In genomic region chr12:3630621-3631271, GRCh38 we compare ENCODE assay signal across 26 cellular contexts.
"Had no signal": no experiment of that assay in that cellular context is flagged by ENCODE, and none has a peak within 500 bp of the region (broad histone marks: within the 10 kb centered on the region; RNA-seq: fewer than 3 reads in every experiment).

No MANE protein-coding gene starts in this region.

- ATAC-seq: activated CD4-positive, alpha-beta T cell treated with anti-CD3 and anti-CD28 coated beads for 36 hours; left lung; naive thymus-derived CD4-positive, alpha-beta T cell; WTC11 had no signal

- H3K4me3 Mint-ChIP-seq: activated CD4-positive, alpha-beta T cell treated with anti-CD3 and anti-CD28 coated beads for 36 hours; activated naive CD8-positive, alpha-beta T cell treated with anti-CD3 and anti-CD28 coated beads for 36 hours; naive thymus-derived CD4-positive, alpha-beta T cell; neural progenitor cell; WTC11 had no signal

- H3K4me1 Mint-ChIP-seq: activated CD4-positive, alpha-beta T cell treated with anti-CD3 and anti-CD28 coated beads for 36 hours had no signal

- H3K27me3 Mint-ChIP-seq: activated CD4-positive, alpha-beta T cell treated with anti-CD3 and anti-CD28 coated beads for 36 hours; activated naive CD8-positive, alpha-beta T cell treated with anti-CD3 and anti-CD28 coated beads for 36 hours; naive thymus-derived CD4-positive, alpha-beta T cell had no signal

- H3K36me3 Mint-ChIP-seq: neural progenitor cell, WTC11 had no signal

- H3K9me3 Mint-ChIP-seq: activated naive CD8-positive, alpha-beta T cell treated with anti-CD3 and anti-CD28 coated beads for 36 hours; neural progenitor cell; WTC11 had no signal

- DNase-seq: activated CD4-positive, alpha-beta T cell treated with anti-CD3 and anti-CD28 coated beads for 36 hours; activated CD4-positive, alpha-beta T cell treated with anti-CD3 and anti-CD28 coated beads, Interleukin-2, amount 50 U/mL, for 4 hours; activated naive CD4-positive, alpha-beta T cell; activated naive CD8-positive, alpha-beta T cell treated with anti-CD3 and anti-CD28 coated beads for 36 hours; activated T-cell treated with anti-CD3 and anti-CD28 coated beads for 4 hours; amygdala; colonic mucosa; dorsolateral prefrontal cortex; hippocampal formation; kidney glomerular epithelial cell; left lung; naive thymus-derived CD4-positive, alpha-beta T cell; retina; sigmoid colon; stimulated activated CD4-positive, alpha-beta T cell treated with anti-CD3 and anti-CD28 coated beads, Interleukin-15, amount 100 ng/mL, for 24 hours; stimulated activated naive CD4-positive, alpha-beta T cell; T1000; testis; trophoblast cell had no signal

- H3K4me3 ChIP-seq: colonic mucosa, dorsolateral prefrontal cortex, esophagus muscularis mucosa, left lung, lung, neural progenitor cell, sigmoid colon, smooth muscle cell, testis, vagina had no signal

- H3K27ac Mint-ChIP-seq: activated CD4-positive, alpha-beta T cell treated with anti-CD3 and anti-CD28 coated beads for 36 hours; activated naive CD8-positive, alpha-beta T cell treated with anti-CD3 and anti-CD28 coated beads for 36 hours; progenitor cell of endocrine pancreas; WTC11 had no signal
